Comparison of ENCODE assay signal across 24 cellular contexts in genomic region chr12:94671917-94672316, GRCh38. TPM values are rescaled to one million over a fixed set of nuclear protein-coding genes. Genes with fewer than 3 reads are reported as not detected.
"Had no signal": no experiment of that assay in that cellular context is flagged by ENCODE, and none has a peak within 500 bp of the region (broad histone marks: within the 10 kb centered on the region; RNA-seq: fewer than 3 reads in every experiment).

No MANE protein-coding gene starts in this region.

- H3K27ac ChIP-seq: breast epithelium, colonic mucosa, RWPE1, SJSA1 had no signal

- DNase-seq: activated B cell treated with CpG ODN at 0.5 μM for 24 hours; activated CD4-positive, alpha-beta T cell treated with anti-CD3 and anti-CD28 coated beads for 1 hour; activated CD4-positive, alpha-beta T cell treated with anti-CD3 and anti-CD28 coated beads, Interleukin-2, amount 10 ng/mL, durations not matched to agents 24 days and 14 days; activated CD4-positive, alpha-beta T cell treated with anti-CD3 and anti-CD28 coated beads, Interleukin-2, amount 50 U/mL, for 48 hours; activated CD8-positive, alpha-beta memory T cell treated with anti-CD3 and anti-CD28 coated beads, Interleukin-2, amount 10 ng/mL, durations not matched to agents 7 days and 5 days; activated effector memory CD4-positive, alpha-beta T cell treated with Interleukin-2 at 50 U/mL for 16 hours; activated naive CD4-positive, alpha-beta T cell; activated T-cell treated with anti-CD3 and anti-CD28 coated beads, Interleukin-2, amount 50 U/mL, for 24 hours; aorta; caudate nucleus; colonic mucosa; dermis blood vessel endothelial cell; MG63; MV-4-11; NCI-H2029; NCI-H524; NCI-H748 treated with DMSO at 0.1 percent for 48 hours; SHP77; SW 1271 had no signal

- ATAC-seq: activated CD8-positive, alpha-beta memory T cell treated with anti-CD3 and anti-CD28 coated beads, Interleukin-2, amount 10 ng/mL, durations not matched to agents 7 days and 5 days; Panc1; SK-N-SH treated with all-trans-retinoic acid at 6 μM for 48 hours had no signal

- H3K4me1 ChIP-seq: breast epithelium, colonic mucosa, SJSA1 had no signal

- H3K9me3 ChIP-seq: breast epithelium, colonic mucosa, MG63, SJSA1 had no signal

- H3K4me3 ChIP-seq: breast epithelium, colonic mucosa, MG63, SJSA1 had no signal

- H3K36me3 ChIP-seq: breast epithelium, colonic mucosa, MG63, SJSA1 had no signal

- H3K27me3 ChIP-seq: breast epithelium, colonic mucosa, SJSA1 had no signal

RNA-seq across cellular contexts. Expression of gene TMCC3, which starts 21.6 kb away (rescaled TPM):
- total RNA-seq: activated CD4-positive, alpha-beta T cell treated with anti-CD3 and anti-CD28 coated beads, Interleukin-2, amount 10 ng/mL, durations not matched to agents 24 days and 14 days had no signal
